8 cellular contexts compared by ENCODE assay signal in genomic region chr4:107718351-107718965, GRCh38. TPM values are rescaled to one million over a fixed set of nuclear protein-coding genes. Genes with fewer than 3 reads are reported as not detected.
DNase-seq lines count a peak whose midpoint lies in the region; ATAC-seq and TF ChIP-seq lines count a peak whose summit lies in the region.

No MANE protein-coding gene starts in this region.

- ATAC-seq in right cardiac atrium (no peak), Right ventricle myocardium inferior (no peak), HG02938 (IDR thresholded peaks at IDR 0.05; ENCODE audit: unreplicated experiment) (peak; percentile 40), RWPE2 (ENCODE audit: low read depth) (no peak)

- H2AFZ ChIP-seq in hepatocyte = no peak overlapping the region

- intact Hi-C loops in right cardiac atrium (cut with DNase I) (no loop called here), Right ventricle myocardium inferior (cut with DNase I) (no loop called here)

- H3K4me3 ChIP-seq in right cardiac atrium (ENCODE audit: low read length) (peak overlapping the region; percentile 83), RWPE2 (ENCODE audit: severe bottlenecking) (peak overlapping the region; percentile 61), hepatocyte (peak overlapping the region; percentile 56)

- H3K79me2 ChIP-seq in hepatocyte = peaks cover 55% of the 10 kb centered on the region

- H3K27ac ChIP-seq in right cardiac atrium (ENCODE audit: low read length) (no peak overlapping the region), RWPE2 (ENCODE audit: poor library complexity, severe bottlenecking) (peak overlapping the region; percentile 54), hepatocyte (peak overlapping the region; percentile 86)

- peak overlapping the region; percentile 71 for H3K4me2 ChIP-seq in hepatocyte

- no peak for DNase-seq in right cardiac atrium
- no peak for DNase-seq in Right ventricle myocardium inferior (ENCODE audit: missing footprints)
- no peak for DNase-seq in RWPE2 (ENCODE audit: low spot score)
- DNase-seq in hepatocyte (ENCODE audit: low spot score) = no peak
- DNase-seq in DMS53 (lab: John Stamatoyannopoulos, UW) = no peak
- DNase-seq in activated CD4-positive, alpha-beta T cell treated with anti-CD3 and anti-CD28 coated beads, Interleukin-2, amount 50 U/mL, for 48 hours = no peak
- DNase-seq in putamen (ENCODE audit: low spot score) = no peak

- H3K9me2 ChIP-seq in hepatocyte (replicated peaks; ENCODE audit: insufficient read depth) = no peaks in the 10 kb centered on the region

- H3K9me3 ChIP-seq in right cardiac atrium (ENCODE audit: control insufficient read depth, low read length) (no peaks in the 10 kb centered on the region), RWPE2 (ENCODE audit: severe bottlenecking) (no peaks in the 10 kb centered on the region), hepatocyte (ENCODE audit: low read depth) (no peaks in the 10 kb centered on the region)

- H3K27me3 ChIP-seq in right cardiac atrium (ENCODE audit: control insufficient read depth, insufficient read depth) (no peaks in the 10 kb centered on the region), RWPE2 (ENCODE audit: insufficient read depth, poor library complexity, severe bottlenecking) (no peaks in the 10 kb centered on the region), hepatocyte (no peaks in the 10 kb centered on the region)

- H4K20me1 ChIP-seq in hepatocyte (ENCODE audit: insufficient read depth, poor library complexity, severe bottlenecking) = no peaks in the 10 kb centered on the region

- no peaks in the 10 kb centered on the region; the same call in 1 of the 2 replicates for H3K36me3 ChIP-seq in RWPE2 (ENCODE audit: low read depth)
- H3K36me3 ChIP-seq in hepatocyte (replicated peaks; ENCODE audit: insufficient read depth, low read depth) = no peaks in the 10 kb centered on the region

- no peaks in the 10 kb centered on the region for H3K4me1 ChIP-seq in right cardiac atrium (ENCODE audit: control insufficient read depth, insufficient read depth, low read length)
- peaks cover 6% of the 10 kb centered on the region for H3K4me1 ChIP-seq in RWPE2 (ENCODE audit: insufficient read depth, poor library complexity, severe bottlenecking)
- H3K4me1 ChIP-seq in hepatocyte (ENCODE audit: insufficient read depth) = peaks cover 18% of the 10 kb centered on the region

- WGBS in right cardiac atrium = 87% methylated on average over 10 of the region's 10 CpGs
- WGBS in hepatocyte (ENCODE audit: low lambda C conversion rate, missing lambda C conversion rate) = 46% methylated on average over 10 of the region's 10 CpGs

- TF ChIP-seq CTCF in RWPE2 (IDR thresholded peaks at IDR 0.05; ENCODE audit: poor library complexity, severe bottlenecking) = no peak
- TF ChIP-seq CTCF in hepatocyte (IDR thresholded peaks at IDR 0.05; ENCODE audit: poor library complexity) = no peak

RNA-seq across cellular contexts. Expression of gene PAPSS1, which starts 1.6 kb away (rescaled TPM):
- total RNA-seq in right cardiac atrium (10 to 100 TPM; 12.6 to 15.3 (median 13.6) TPM), Right ventricle myocardium inferior (10.0 TPM), hepatocyte (103 TPM in 2 replicates)
- polyA plus RNA-seq in right cardiac atrium (11.5 TPM), hepatocyte (102 and 107 TPM in 2 replicates)
